8 cellular contexts compared by ENCODE assay signal in the genomic region with DNA sequence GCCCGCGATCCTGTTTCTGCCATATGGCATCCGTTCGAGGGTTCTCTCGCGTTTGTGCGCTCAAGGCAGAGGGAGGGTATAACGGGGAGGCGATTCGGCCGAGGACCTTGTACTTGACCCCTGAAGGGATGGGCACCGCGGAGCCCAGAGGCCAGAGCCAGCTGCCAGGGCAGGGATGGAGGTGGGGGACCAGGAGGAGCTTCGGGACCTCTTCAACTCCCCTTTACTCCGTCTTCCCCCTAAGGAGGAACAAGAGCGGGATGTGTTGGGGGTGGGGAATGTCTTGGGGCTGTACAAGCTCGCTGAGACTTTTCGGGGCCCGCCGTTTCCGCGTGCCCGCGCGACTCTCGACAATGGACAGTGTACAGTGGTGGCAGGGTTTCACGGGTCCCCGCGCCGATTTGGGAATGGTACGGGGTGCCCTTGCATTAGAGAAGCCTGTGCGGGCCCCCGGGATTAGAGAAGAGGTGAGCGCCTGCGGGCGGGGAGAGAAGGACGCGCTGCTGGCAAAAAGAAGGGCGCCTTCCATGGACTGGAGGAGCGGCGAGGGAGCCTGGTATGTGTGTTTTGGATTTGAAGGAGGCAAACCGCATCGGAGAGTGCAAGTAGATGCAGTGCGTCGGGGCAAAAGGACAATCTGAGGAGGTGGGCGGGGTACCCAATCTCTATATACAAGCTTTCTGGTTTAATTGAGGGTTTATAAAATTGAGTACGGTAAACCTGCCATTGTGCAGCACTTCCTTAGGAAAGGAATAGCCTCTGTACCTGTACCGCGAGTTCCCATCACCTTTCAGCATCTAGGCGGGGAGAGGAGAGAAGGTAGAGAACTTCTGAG. TPM values are rescaled to one million over a fixed set of nuclear protein-coding genes. Genes with fewer than 3 reads are reported as not detected.
A peak's percentile ranks its signal among the peaks of the same experiment; 100 is the strongest.
DNase-seq lines count a peak whose midpoint lies in the region; ATAC-seq and TF ChIP-seq lines count a peak whose summit lies in the region.

No MANE protein-coding gene starts in this region.

- H3K4me1 ChIP-seq in Peyer's patch (peaks cover 0 to 5% (median 1%) of the 10 kb centered on the region in 4 donors), neuron (ENCODE audit: insufficient read depth, low read length) (peaks cover 15% of the 10 kb centered on the region)

- peak overlapping the region; percentile 76 to 91 (median 84) for H3K27ac ChIP-seq in Peyer's patch

- DNase-seq in SKM-1 (lab: John Stamatoyannopoulos, UW; ENCODE audit: unreplicated experiment) (peak; percentile 54), SKM-1 treated with dmso at 0.1 percent for 144 hours (lab: John Stamatoyannopoulos, UW; ENCODE audit: unreplicated experiment) (no peak), Peyer's patch (peak; percentile 55 to 75 (median 73)), epithelial cell of esophagus (ENCODE audit: low read depth) (no peak), SIG-M5 treated with dmso at 0.1 percent for 504 hours (lab: John Stamatoyannopoulos, UW; ENCODE audit: unreplicated experiment) (no peak)
- DNase-seq in activated CD4-positive, CD25-positive, alpha-beta regulatory T cell treated with anti-CD3 and anti-CD28 coated beads, Interleukin-2, amount 50 U/mL, for 72 hours, result no peak

- H3K4me3 ChIP-seq in Peyer's patch (peak overlapping the region; percentile 50 to 68 (median 59)), epithelial cell of esophagus (ENCODE audit: low read length) (peak overlapping the region; percentile 47), neuron (ENCODE audit: low read length) (peak overlapping the region; percentile 46)

- no peaks in the 10 kb centered on the region for H3K36me3 ChIP-seq in Peyer's patch
- no peaks in the 10 kb centered on the region for H3K36me3 ChIP-seq in neuron (ENCODE audit: insufficient read depth, low read length)

- H3K9me3 ChIP-seq in Peyer's patch, result no peaks in the 10 kb centered on the region
- H3K9me3 ChIP-seq in neuron (ENCODE audit: low read length), result no peaks in the 10 kb centered on the region

- TF ChIP-seq CTCF in Peyer's patch (IDR thresholded peaks at IDR 0.05) (no peak), epithelial cell of esophagus (IDR thresholded peaks at IDR 0.05; ENCODE audit: insufficient read depth, low read depth, low read length, missing control alignments) (no peak)

- H3K27me3 ChIP-seq in Peyer's patch (no peaks in the 10 kb centered on the region), neuron (ENCODE audit: insufficient read depth, low read length) (peaks cover 50% of the 10 kb centered on the region)

- no peak for TF ChIP-seq POLR2A in Peyer's patch (IDR thresholded peaks at IDR 0.05)

- no peak for ATAC-seq in HG03039 (IDR thresholded peaks at IDR 0.05; ENCODE audit: unreplicated experiment)

- H2AFZ ChIP-seq in neuron (ENCODE audit: low read depth, low read length), result peak overlapping the region; percentile 89

RNA-seq across cellular contexts. Expression of a gene that starts 0.8 kb away (rescaled TPM):
- total RNA-seq in Peyer's patch, result 10 to 100 TPM; 25.6 to 78.0 (median 60.0) TPM

Comparison
In these comparisons a context has a peak if more than half of its experiments do, and no peak if none do; other contexts are left out.
1. DNase-seq: peak in SKM-1 (single experiment) and Peyer's patch (3 of 3); none in SKM-1 treated with dmso at 0.1 percent for 144 hours (single experiment), epithelial cell of esophagus (single experiment), SIG-M5 treated with dmso at 0.1 percent for 504 hours (single experiment) and activated CD4-positive, CD25-positive, alpha-beta regulatory T cell treated with anti-CD3 and anti-CD28 coated beads, Interleukin-2, amount 50 U/mL, for 72 hours (single experiment).
2. Peak in every context shown above with its lines, with median percentiles within 50 percentile points of each other: H3K4me3 ChIP-seq.